In genomic region chr14:104659764-104660523, GRCh38 we compare ENCODE assay signal across 1 cellular context.
TF ChIP-seq lines count a peak whose summit lies in the region.

No MANE protein-coding gene starts in this region.

TF ChIP-seq in GM12878, 131 proteins besides CTCF, POLR2A, EP300 and RAD21 (continued from another document):
- peak; percentile 56 to 96 for TF ChIP-seq EGR1 (IDR thresholded peaks at IDR 0.05; ENCODE audit: borderline replicate concordance in 1 of 2, low read depth in 2 of 2, low read length in 2 of 2)
- TF ChIP-seq POLR2AphosphoS5 (IDR thresholded peaks at IDR 0.05; ENCODE audit: low read length) = no peak
- no peak for TF ChIP-seq KLF5 (IDR thresholded peaks at IDR 0.05; ENCODE audit: partially characterized antibody)
- no peak for TF ChIP-seq E4F1 (IDR thresholded peaks at IDR 0.05; ENCODE audit: borderline replicate concordance, partially characterized antibody)
- TF ChIP-seq NR2F1 (conservative IDR thresholded peaks at IDR 0.05) = peak; percentile 84
- no peak for TF ChIP-seq NBN (IDR thresholded peaks at IDR 0.05)
- no peak for TF ChIP-seq HDAC6 (IDR thresholded peaks at IDR 0.05; ENCODE audit: unreplicated experiment)
- TF ChIP-seq IKZF2 (IDR thresholded peaks at IDR 0.05) = peak; percentile 81 to 87
- peak; percentile 61; the same call in 1 of the 2 replicates for TF ChIP-seq CREM (IDR thresholded peaks at IDR 0.05; ENCODE audit: low read depth)
- peak; percentile 52 for TF ChIP-seq RELB (IDR thresholded peaks at IDR 0.05; ENCODE audit: low read depth)
- peak; percentile 64 for TF ChIP-seq BCL11A (IDR thresholded peaks at IDR 0.05; ENCODE audit: low read depth, low read length)
- TF ChIP-seq BHLHE40 (IDR thresholded peaks at IDR 0.05; ENCODE audit: borderline replicate concordance in 1 of 2, low read depth in 2 of 2, low read length in 1 of 2) = peak; percentile 64 to 73; a peak in 2 of 4 replicates
- TF ChIP-seq ZBTB11 (CRISPR knock-in tag; IDR thresholded peaks at IDR 0.05) = no peak
- TF ChIP-seq RUNX3 (IDR thresholded peaks at IDR 0.05; ENCODE audit: low read length) = peak; percentile 82
- peak; percentile 97 for TF ChIP-seq IKZF1 (conservative IDR thresholded peaks at IDR 0.05)
- no peak for TF ChIP-seq PBX3 (IDR thresholded peaks at IDR 0.05; ENCODE audit: insufficient replicate concordance, low read depth, low read length)
- no peak for TF ChIP-seq FOS (IDR thresholded peaks at IDR 0.05; ENCODE audit: borderline replicate concordance, extremely low read depth, insufficient read length)
- TF ChIP-seq SP1 (IDR thresholded peaks at IDR 0.05; ENCODE audit: low read depth, low read length) = peak; percentile 65
- TF ChIP-seq NR2C2 (IDR thresholded peaks at IDR 0.05; ENCODE audit: borderline replicate concordance, control insufficient read depth, insufficient read length, low read depth) = no peak
- 0 out of 2 replicates have a peak, but pooled peaks have one; percentile 26 for TF ChIP-seq ZBED1 (IDR thresholded peaks at IDR 0.05; ENCODE audit: borderline replicate concordance)
- TF ChIP-seq MTA3 (IDR thresholded peaks at IDR 0.05; ENCODE audit: borderline replicate concordance, low read length) = 0 out of 2 replicates have a peak, but pooled peaks have one; percentile 5
- TF ChIP-seq DPF2 (IDR thresholded peaks at IDR 0.05) = peak; percentile 72
- TF ChIP-seq SUZ12 (IDR thresholded peaks at IDR 0.05; ENCODE audit: unreplicated experiment) = no peak
- 0 out of 2 replicates have a peak, but pooled peaks have one; percentile 13 for TF ChIP-seq TARDBP (IDR thresholded peaks at IDR 0.05; ENCODE audit: borderline replicate concordance)
- TF ChIP-seq MYC (IDR thresholded peaks at IDR 0.05; ENCODE audit: insufficient read depth, insufficient read length, insufficient replicate concordance, low read length, severe bottlenecking) = no peak
- TF ChIP-seq TCF12 (IDR thresholded peaks at IDR 0.05; ENCODE audit: low read depth, low read length) = peak; percentile 99
- TF ChIP-seq SMARCA5 (IDR thresholded peaks at IDR 0.05) = no peak
- no peak for TF ChIP-seq TBL1XR1 (IDR thresholded peaks at IDR 0.05; ENCODE audit: low read depth, low read length)
- TF ChIP-seq MEF2A (IDR thresholded peaks at IDR 0.05; ENCODE audit: insufficient read depth, low read depth, low read length) = peak; percentile 55; the same call in 1 of the 2 replicates
- TF ChIP-seq MXI1 (IDR thresholded peaks at IDR 0.05; ENCODE audit: low read depth, low read length) = 0 out of 2 replicates have a peak, but pooled peaks have one; percentile 15
- TF ChIP-seq BACH1 (IDR thresholded peaks at IDR 0.05; ENCODE audit: borderline replicate concordance) = 0 out of 2 replicates have a peak, but pooled peaks have one; percentile 25
- peak; percentile 30 for TF ChIP-seq MEF2B (IDR thresholded peaks at IDR 0.05; ENCODE audit: partially characterized antibody, poor library complexity, severe bottlenecking)
- no peak for TF ChIP-seq SREBF1 (IDR thresholded peaks at IDR 0.05; ENCODE audit: low read length)
- TF ChIP-seq CHD4 (IDR thresholded peaks at IDR 0.05) = peak; percentile 83; the same call in 1 of the 2 replicates
